In genomic region chrX:47191331-47191730, GRCh38 we compare ENCODE assay signal across 8 cellular contexts. TPM values are rescaled to one million over a fixed set of nuclear protein-coding genes. Genes with fewer than 3 reads are reported as not detected.
DNase-seq lines count a peak whose midpoint lies in the region; ATAC-seq and TF ChIP-seq lines count a peak whose summit lies in the region.

No MANE protein-coding gene starts in this region.

- TF ChIP-seq CTCF in MM.1S (IDR thresholded peaks at IDR 0.05; ENCODE audit: low read length), result no peak
- no peak for TF ChIP-seq CTCF in dorsolateral prefrontal cortex (IDR thresholded peaks at IDR 0.05 in 54 of 56, conservative IDR thresholded peaks at IDR 0.05 in 2 of 56; ENCODE audit: low read depth in 1 of 56, partially characterized antibody in 56 of 56)
- no peak for TF ChIP-seq CTCF in testis (IDR thresholded peaks at IDR 0.05)

- peak overlapping the region in 5 of 6 donors; percentile 90 to 98 (median 94) for H3K27ac Mint-ChIP-seq in naive B cell

- intact Hi-C loops in dorsolateral prefrontal cortex (cut with DNase I), result loop anchor here (5.0 to 10.0 kb wide), 3 partner anchors 191 to 833 kb away; no protein-coding TSS in a partner anchor
- intact Hi-C loops in testis (cut with DNase I; ENCODE audit: low total_unique reads), result loop anchor here (10.0 kb wide), 2 partner anchors 183 to 333 kb away; partner anchors contain the start of gene ZNF157

- peaks cover 14% of the 10 kb centered on the region; the same call in 1 of the 2 replicates for H3K4me1 ChIP-seq in MM.1S (ENCODE audit: low read length)
- peaks cover 2% of the 10 kb centered on the region for H3K4me1 ChIP-seq in testis

- no peaks in the 10 kb centered on the region for H3K9me3 Mint-ChIP-seq in naive B cell

- H4K20me1 ChIP-seq in MM.1S (ENCODE audit: insufficient read depth, low read length), result no peaks in the 10 kb centered on the region

- H3K9me3 ChIP-seq in MM.1S (replicated peaks; ENCODE audit: insufficient read depth, low read length) (no peaks in the 10 kb centered on the region), testis (no peaks in the 10 kb centered on the region)

- peak; percentile 46 for DNase-seq in COR-L47 (lab: John Stamatoyannopoulos, UW)
- peak; percentile 55 for DNase-seq in MM.1S
- peak in 3 of 4 experiments; percentile 6 to 11 (median 9) for DNase-seq in activated CD4-positive, CD25-positive, alpha-beta regulatory T cell (lab: John Stamatoyannopoulos, UW)
- DNase-seq in dorsolateral prefrontal cortex, result no peak
- peak; percentile 35 for DNase-seq in naive B cell
- no peak for DNase-seq in testis
- no peak for DNase-seq in NOMO-1 treated with dmso at 0.1 percent for 144 hours (lab: John Stamatoyannopoulos, UW; ENCODE audit: unreplicated experiment)

- H3K4me2 ChIP-seq in MM.1S (ENCODE audit: low read depth, low read length), result peak overlapping the region; percentile 86

- peaks cover 43 to 62% (median 43%) of the 10 kb centered on the region in 3 donors for H3K4me1 Mint-ChIP-seq in naive B cell

- ATAC-seq in naive B cell (ENCODE audit: low read depth in 2 of 2), result no peak
- no peak for ATAC-seq in GM21381 (IDR thresholded peaks at IDR 0.05; ENCODE audit: unreplicated experiment)

- no peak for TF ChIP-seq POLR2A in testis (IDR thresholded peaks at IDR 0.05)

- H3K27ac ChIP-seq in MM.1S (ENCODE audit: low read length) (peak overlapping the region; percentile 61; the same call in 1 of the 2 replicates), dorsolateral prefrontal cortex (peak overlapping the region in 4 of 59 donors; percentile 26 to 76 (median 68)), testis (no peak overlapping the region)

- no peaks in the 10 kb centered on the region for H3K36me3 Mint-ChIP-seq in naive B cell

- WGBS in testis, 2 donors, result 6 to 25% methylated on average over 8 to 24 of the region's 26 CpGs

- no peaks in the 10 kb centered on the region for H3K27me3 Mint-ChIP-seq in naive B cell

- H2AFZ ChIP-seq in MM.1S (ENCODE audit: low read length), result peak overlapping the region; percentile 49

- H3K9ac ChIP-seq in MM.1S (ENCODE audit: low read length), result peak overlapping the region; percentile 76

- H3K27me3 ChIP-seq in MM.1S (replicated peaks; ENCODE audit: insufficient read depth, low read length) (no peaks in the 10 kb centered on the region), dorsolateral prefrontal cortex (peaks cover 0 to 48% (median 10%) of the 10 kb centered on the region in 45 donors), testis (no peaks in the 10 kb centered on the region)

- peak overlapping the region; percentile 94 to 98 (median 95) for H3K4me3 Mint-ChIP-seq in naive B cell

- no peaks in the 10 kb centered on the region for H3K36me3 ChIP-seq in MM.1S (replicated peaks; ENCODE audit: insufficient read depth, low read length)
- no peaks in the 10 kb centered on the region for H3K36me3 ChIP-seq in testis (ENCODE audit: low read depth, missing control alignments)

- H3F3A ChIP-seq in MM.1S (ENCODE audit: insufficient read depth, low read length), result peaks cover 25% of the 10 kb centered on the region

- peak overlapping the region; percentile 75 for H3K4me3 ChIP-seq in MM.1S (ENCODE audit: low read length)
- peak overlapping the region; percentile 37 to 79 (median 62) for H3K4me3 ChIP-seq in dorsolateral prefrontal cortex
- peak overlapping the region; percentile 46 to 63 for H3K4me3 ChIP-seq in testis

- H3K9me2 ChIP-seq in MM.1S (replicated peaks; ENCODE audit: insufficient read depth, low read length), result no peaks in the 10 kb centered on the region

- H3K79me2 ChIP-seq in MM.1S (ENCODE audit: low read length), result peaks cover 35% of the 10 kb centered on the region

RNA-seq across cellular contexts. Expression of gene UBA1, which starts 2.3 kb away (rescaled TPM):
- total RNA-seq in dorsolateral prefrontal cortex (100 to 1,000 TPM; 186 to 279 (median 239) TPM), testis (100 to 1,000 TPM; 243 to 338 TPM)
- polyA plus RNA-seq in naive B cell (ENCODE audit: low read depth in 6 of 6) (100 to 1,000 TPM; 151 to 190 (median 174) TPM), testis (ENCODE audit: insufficient read depth, low read depth, low replicate concordance) (207 TPM)

RNA-seq across cellular contexts. Expression of gene CDK16, which starts 27.1 kb away (rescaled TPM):
- 100 to 1,000 TPM in 118 of 120 experiments, 10 to 100 TPM in 2; 81.5 to 187 (median 132) TPM for total RNA-seq in dorsolateral prefrontal cortex
- 10 to 100 TPM in 1 of 6 donors, 1 to 10 TPM in 5; 3.9 to 19.9 (median 7.2) TPM for polyA plus RNA-seq in naive B cell (ENCODE audit: low read depth in 6 of 6)
- 100 to 1,000 TPM; 195 to 245 TPM for total RNA-seq in testis
- 122 TPM for polyA plus RNA-seq in testis (ENCODE audit: insufficient read depth, low read depth, low replicate concordance)

RNA-seq across cellular contexts. Expression of gene USP11, which starts 41.5 kb away (rescaled TPM):
- total RNA-seq in dorsolateral prefrontal cortex (100 to 1,000 TPM; 162 to 456 (median 351) TPM), testis (100 to 1,000 TPM; 128 to 185 TPM)
- polyA plus RNA-seq in naive B cell (ENCODE audit: low read depth in 6 of 6) (100 to 1,000 TPM in 3 of 6 donors, 10 to 100 TPM in 3; 88.3 to 145 (median 98.7) TPM), testis (ENCODE audit: insufficient read depth, low read depth, low replicate concordance) (113 TPM)

RNA-seq across cellular contexts. Expression of gene RBM10, which starts 46.3 kb away (rescaled TPM):
- total RNA-seq in dorsolateral prefrontal cortex, result 10 to 100 TPM; 25.1 to 47.6 (median 36.8) TPM
- 10 to 100 TPM; 11.4 to 33.9 (median 22.1) TPM for polyA plus RNA-seq in naive B cell (ENCODE audit: low read depth in 6 of 6)
- total RNA-seq in testis, result 10 to 100 TPM; 28.5 to 41.3 TPM
- 20.4 TPM for polyA plus RNA-seq in testis (ENCODE audit: insufficient read depth, low read depth, low replicate concordance)

RNA-seq across cellular contexts. Expression of gene NDUFB11, which starts 46.8 kb away (rescaled TPM):
- 10 to 100 TPM; 40.8 to 88.5 (median 65.6) TPM for total RNA-seq in dorsolateral prefrontal cortex
- polyA plus RNA-seq in naive B cell (ENCODE audit: low read depth in 6 of 6), result 100 to 1,000 TPM; 135 to 163 (median 144) TPM
- 10 to 100 TPM; 68.0 to 77.4 TPM for total RNA-seq in testis
- 41.3 TPM for polyA plus RNA-seq in testis (ENCODE audit: insufficient read depth, low read depth, low replicate concordance)

Comparison
In these comparisons a context has a peak if more than half of its experiments do, and no peak if none do; other contexts are left out.
1. DNase-seq: peak in COR-L47 (single experiment), MM.1S (single experiment), activated CD4-positive, CD25-positive, alpha-beta regulatory T cell (3 of 4) and naive B cell (single experiment); none in dorsolateral prefrontal cortex (0 of 10), testis (single experiment) and NOMO-1 treated with dmso at 0.1 percent for 144 hours (single experiment).
2. Peak in every context shown above with its lines, with median percentiles within 50 percentile points of each other: H3K4me3 ChIP-seq.